In the genomic region with DNA sequence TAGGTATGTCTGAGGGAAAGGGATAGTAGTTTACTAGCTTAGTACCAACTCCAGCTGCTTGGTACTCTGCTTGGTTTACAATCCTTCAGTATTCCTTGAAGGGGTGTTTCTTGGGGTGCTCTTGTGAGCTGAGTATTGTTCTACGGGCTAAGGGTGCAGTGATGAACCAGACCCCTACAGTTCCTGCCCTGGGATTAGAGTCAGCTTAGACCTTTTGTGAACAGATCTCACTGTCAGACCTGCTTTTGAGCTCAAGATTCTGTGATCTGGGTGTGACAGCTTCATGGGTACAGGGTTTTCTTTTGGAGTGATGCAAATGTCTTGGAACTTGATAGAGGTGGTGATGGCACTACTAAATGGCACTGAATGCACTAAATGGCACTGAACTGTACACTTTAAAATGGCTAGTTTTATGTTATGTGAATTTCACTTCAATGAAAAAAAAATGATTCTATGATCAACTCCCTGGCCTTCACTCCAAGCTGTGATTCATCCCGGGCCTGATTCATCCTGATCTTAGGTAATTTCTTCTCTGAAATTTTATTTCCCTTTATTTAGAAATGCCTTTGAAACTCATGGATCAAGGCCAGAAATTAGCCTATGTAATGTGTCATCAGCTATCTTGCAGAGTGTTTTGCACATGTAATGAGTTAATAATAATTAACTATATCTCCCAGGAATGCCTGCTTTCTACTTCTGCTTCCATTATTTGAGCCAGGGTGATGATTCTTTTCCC, we compare ENCODE assay signal across 19 cellular contexts.
DNase-seq lines count a peak whose midpoint lies in the region; FAIRE-seq and TF ChIP-seq lines count a peak whose summit lies in the region.
"Had no signal": no experiment of that assay in that cellular context is flagged by ENCODE, and none has a peak within 500 bp of the region (broad histone marks: within the 10 kb centered on the region; RNA-seq: fewer than 3 reads in every experiment).

No MANE protein-coding gene starts in this region.

- H3K9me3 ChIP-seq in mesenchymal stem cell (ENCODE audit: control insufficient read depth, low read length): no peaks in the 10 kb centered on the region
- H3K9me3 ChIP-seq: pancreas, thoracic aorta had no signal

- H2BK120ac ChIP-seq in mesenchymal stem cell (ENCODE audit: low read depth, low read length): no peak overlapping the region

- H3K14ac ChIP-seq in mesenchymal stem cell (ENCODE audit: low read length in 2 of 2): no peak overlapping the region

- H3K4me3 ChIP-seq in mesenchymal stem cell (ENCODE audit: insufficient read depth in 1 of 2, low read depth in 1 of 2, low read length in 2 of 2): no peak overlapping the region
- H3K4me3 ChIP-seq: pancreas, smooth muscle cell, thoracic aorta had no signal

- no peak overlapping the region for H3K18ac ChIP-seq in mesenchymal stem cell (ENCODE audit: low read depth in 1 of 2, low read length in 2 of 2)

- peaks cover 5% of the 10 kb centered on the region for H3K9me3 Mint-ChIP-seq in activated CD4-positive, alpha-beta T cell treated with anti-CD3 and anti-CD28 coated beads, Interleukin-2, amount 10 ng/mL, durations not matched to agents 24 days and 14 days
- H3K9me3 Mint-ChIP-seq: activated naive CD8-positive, alpha-beta T cell treated with anti-CD3 and anti-CD28 coated beads, Interleukin-2, amount 50 U/mL, for 24 hours; activated T-helper 1 cell treated with anti-CD3 and anti-CD28 coated beads, Interleukin-12 subunit alpha, Interleukin-12 subunit beta, Interleukin-2, Interleukin-4 antibody, amounts not matched to agents 30 ng/mL and 10 ng/mL and 1 ng/mL, durations not matched to agents 14 hours and 24 hours and 36 hours had no signal

- H3K27ac Mint-ChIP-seq in activated CD4-positive, alpha-beta T cell treated with anti-CD3 and anti-CD28 coated beads, Interleukin-2, amount 10 ng/mL, durations not matched to agents 24 days and 14 days: no peak overlapping the region
- H3K27ac Mint-ChIP-seq: activated naive CD8-positive, alpha-beta T cell treated with anti-CD3 and anti-CD28 coated beads, Interleukin-2, amount 50 U/mL, for 24 hours; activated T-helper 1 cell treated with anti-CD3 and anti-CD28 coated beads, Interleukin-12 subunit alpha, Interleukin-12 subunit beta, Interleukin-2, Interleukin-4 antibody, amounts not matched to agents 30 ng/mL and 10 ng/mL and 1 ng/mL, durations not matched to agents 14 hours and 24 hours and 36 hours had no signal

- H2BK5ac ChIP-seq in mesenchymal stem cell (ENCODE audit: low read depth, low read length, poor library complexity, severe bottlenecking): no peak overlapping the region

- H3K27ac ChIP-seq in epithelial cell of prostate (peak overlapping the region; percentile 20), mesenchymal stem cell (ENCODE audit: low read length, poor library complexity, severe bottlenecking) (no peak overlapping the region)
- H3K27ac ChIP-seq: pancreas, thoracic aorta, WERI-Rb-1 had no signal

- DNase-seq in EL (peak; percentile 5), RKO (ENCODE audit: low spot score) (peak; percentile 16), epithelial cell of prostate (ENCODE audit: low read depth, low spot score) (peak; percentile 20), mesenchymal stem cell (peak; percentile 5), SW 1271 (lab: John Stamatoyannopoulos, UW) (no peak), frontal cortex (ENCODE audit: low spot score in 2 of 2) (no peak), erythroblast (lab: John Stamatoyannopoulos, UW) (no peak)
- DNase-seq in activated CD4-positive, alpha-beta T cell treated with anti-CD3 and anti-CD28 coated beads, Interleukin-2, amount 10 ng/mL, durations not matched to agents 24 days and 14 days: no peak
- DNase-seq: activated naive CD8-positive, alpha-beta T cell treated with anti-CD3 and anti-CD28 coated beads, Interleukin-2, amount 50 U/mL, for 24 hours; AML-193; Calu3; left ventricle myocardium superior; NCI-H187 treated with DMSO at 0.1 percent for 48 hours; NCI-H526 treated with DMSO at 0.1 percent for 48 hours; pancreas; WERI-Rb-1 had no signal

- 89% methylated on average over 2 of the region's 2 CpGs for WGBS in mesenchymal stem cell

- no peak overlapping the region for H3K4ac ChIP-seq in mesenchymal stem cell (ENCODE audit: low read depth in 1 of 2, low read length in 2 of 2)

- H3K23ac ChIP-seq in mesenchymal stem cell (ENCODE audit: low read length in 2 of 2): no peak overlapping the region

- no peak overlapping the region for H4K91ac ChIP-seq in mesenchymal stem cell (ENCODE audit: low read length)

- H3K9ac ChIP-seq in mesenchymal stem cell (ENCODE audit: low read length): no peak overlapping the region

- FAIRE-seq in frontal cortex (lab: Jason Lieb, UNC): no peak
- FAIRE-seq: pancreas had no signal

- H2AK5ac ChIP-seq in mesenchymal stem cell (ENCODE audit: low read length, severe bottlenecking): no peak overlapping the region

- no peak overlapping the region for H2AFZ ChIP-seq in mesenchymal stem cell (ENCODE audit: low read depth, low read length)

- intact Hi-C loops in activated CD4-positive, alpha-beta T cell treated with anti-CD3 and anti-CD28 coated beads, Interleukin-2, amount 10 ng/mL, durations not matched to agents 24 days and 14 days (cut with micrococcal nuclease): no loop called here

- H3K27me3 Mint-ChIP-seq in activated CD4-positive, alpha-beta T cell treated with anti-CD3 and anti-CD28 coated beads, Interleukin-2, amount 10 ng/mL, durations not matched to agents 24 days and 14 days: no peaks in the 10 kb centered on the region
- H3K27me3 Mint-ChIP-seq: activated naive CD8-positive, alpha-beta T cell treated with anti-CD3 and anti-CD28 coated beads, Interleukin-2, amount 50 U/mL, for 24 hours had no signal

- H2BK15ac ChIP-seq in mesenchymal stem cell (ENCODE audit: low read depth, poor library complexity, severe bottlenecking): no peak overlapping the region

- TF ChIP-seq POLR2A in erythroblast (IDR thresholded peaks at IDR 0.05; ENCODE audit: low read length): no peak

- no peaks in the 10 kb centered on the region for H3K4me1 Mint-ChIP-seq in activated CD4-positive, alpha-beta T cell treated with anti-CD3 and anti-CD28 coated beads, Interleukin-2, amount 10 ng/mL, durations not matched to agents 24 days and 14 days
- H3K4me1 Mint-ChIP-seq: activated naive CD8-positive, alpha-beta T cell treated with anti-CD3 and anti-CD28 coated beads, Interleukin-2, amount 50 U/mL, for 24 hours had no signal

- no peaks in the 10 kb centered on the region for H3K27me3 ChIP-seq in mesenchymal stem cell (ENCODE audit: control insufficient read depth in 1 of 2, insufficient read depth in 1 of 2, low read length in 2 of 2)
- H3K27me3 ChIP-seq: pancreas had no signal

- H3K4me1 ChIP-seq in mesenchymal stem cell (ENCODE audit: control insufficient read depth, insufficient read depth, low read depth, low read length): no peaks in the 10 kb centered on the region
- H3K4me1 ChIP-seq: pancreas had no signal

- H3K4me3 Mint-ChIP-seq in activated CD4-positive, alpha-beta T cell treated with anti-CD3 and anti-CD28 coated beads, Interleukin-2, amount 10 ng/mL, durations not matched to agents 24 days and 14 days: no peak overlapping the region
- H3K4me3 Mint-ChIP-seq: activated naive CD8-positive, alpha-beta T cell treated with anti-CD3 and anti-CD28 coated beads, Interleukin-2, amount 50 U/mL, for 24 hours; activated T-helper 1 cell treated with anti-CD3 and anti-CD28 coated beads, Interleukin-12 subunit alpha, Interleukin-12 subunit beta, Interleukin-2, Interleukin-4 antibody, amounts not matched to agents 30 ng/mL and 10 ng/mL and 1 ng/mL, durations not matched to agents 14 hours and 24 hours and 36 hours had no signal

- no peaks in the 10 kb centered on the region for H3K79me1 ChIP-seq in mesenchymal stem cell (replicated peaks; ENCODE audit: low read length, poor library complexity, severe bottlenecking)

- H3K36me3 Mint-ChIP-seq in activated CD4-positive, alpha-beta T cell treated with anti-CD3 and anti-CD28 coated beads, Interleukin-2, amount 10 ng/mL, durations not matched to agents 24 days and 14 days (ENCODE audit: low read depth): no peaks in the 10 kb centered on the region

- no peak overlapping the region for H4K8ac ChIP-seq in mesenchymal stem cell (ENCODE audit: low read length)

- no peak overlapping the region for H3K4me2 ChIP-seq in mesenchymal stem cell (ENCODE audit: low read length, poor library complexity, severe bottlenecking)
- H3K4me2 ChIP-seq: smooth muscle cell had no signal

- no peaks in the 10 kb centered on the region for H3K36me3 ChIP-seq in mesenchymal stem cell (ENCODE audit: control insufficient read depth in 1 of 2, insufficient read depth in 2 of 2, low read depth in 1 of 2, low read length in 2 of 2)
- H3K36me3 ChIP-seq: pancreas, thoracic aorta, WERI-Rb-1 had no signal

- H2BK12ac ChIP-seq in mesenchymal stem cell (ENCODE audit: low read length in 2 of 2): no peak overlapping the region

Comparison
In these comparisons a context has a peak if more than half of its experiments do, and no peak if none do; other contexts are left out.
1. DNase-seq: peak in EL (single experiment), RKO (single experiment), epithelial cell of prostate (single experiment) and mesenchymal stem cell (single experiment); none in activated CD4-positive, alpha-beta T cell treated with anti-CD3 and anti-CD28 coated beads, Interleukin-2, amount 10 ng/mL, durations not matched to agents 24 days and 14 days (single experiment), SW 1271 (0 of 2), frontal cortex (0 of 2) and erythroblast (0 of 2).